ENCODE assay signal across 1 cellular context in the genomic region with DNA sequence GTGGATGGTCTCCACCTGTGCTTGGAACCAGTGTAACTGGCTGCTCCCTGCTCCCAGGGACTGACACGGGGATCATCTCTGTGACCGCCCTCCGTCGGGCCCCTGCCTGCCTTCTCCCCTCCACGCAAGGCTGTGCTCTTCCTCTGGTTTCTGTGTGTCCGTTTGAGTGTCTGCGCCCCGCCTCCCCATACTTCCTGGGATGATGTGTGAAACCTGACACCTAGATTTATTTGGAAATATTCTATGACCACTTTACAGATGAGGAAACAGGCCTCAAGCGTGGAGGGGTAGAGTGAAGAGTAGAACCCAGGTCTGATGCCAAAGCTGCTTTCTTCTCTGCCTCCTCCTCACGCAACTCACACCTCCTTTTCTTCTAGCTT.
TF ChIP-seq lines count a peak whose summit lies in the region.

No MANE protein-coding gene starts in this region.

TF ChIP-seq in GM23338, 12 proteins besides CTCF, POLR2A, EP300 and RAD21 (continued from another document):
- TF ChIP-seq, protein P1, sequence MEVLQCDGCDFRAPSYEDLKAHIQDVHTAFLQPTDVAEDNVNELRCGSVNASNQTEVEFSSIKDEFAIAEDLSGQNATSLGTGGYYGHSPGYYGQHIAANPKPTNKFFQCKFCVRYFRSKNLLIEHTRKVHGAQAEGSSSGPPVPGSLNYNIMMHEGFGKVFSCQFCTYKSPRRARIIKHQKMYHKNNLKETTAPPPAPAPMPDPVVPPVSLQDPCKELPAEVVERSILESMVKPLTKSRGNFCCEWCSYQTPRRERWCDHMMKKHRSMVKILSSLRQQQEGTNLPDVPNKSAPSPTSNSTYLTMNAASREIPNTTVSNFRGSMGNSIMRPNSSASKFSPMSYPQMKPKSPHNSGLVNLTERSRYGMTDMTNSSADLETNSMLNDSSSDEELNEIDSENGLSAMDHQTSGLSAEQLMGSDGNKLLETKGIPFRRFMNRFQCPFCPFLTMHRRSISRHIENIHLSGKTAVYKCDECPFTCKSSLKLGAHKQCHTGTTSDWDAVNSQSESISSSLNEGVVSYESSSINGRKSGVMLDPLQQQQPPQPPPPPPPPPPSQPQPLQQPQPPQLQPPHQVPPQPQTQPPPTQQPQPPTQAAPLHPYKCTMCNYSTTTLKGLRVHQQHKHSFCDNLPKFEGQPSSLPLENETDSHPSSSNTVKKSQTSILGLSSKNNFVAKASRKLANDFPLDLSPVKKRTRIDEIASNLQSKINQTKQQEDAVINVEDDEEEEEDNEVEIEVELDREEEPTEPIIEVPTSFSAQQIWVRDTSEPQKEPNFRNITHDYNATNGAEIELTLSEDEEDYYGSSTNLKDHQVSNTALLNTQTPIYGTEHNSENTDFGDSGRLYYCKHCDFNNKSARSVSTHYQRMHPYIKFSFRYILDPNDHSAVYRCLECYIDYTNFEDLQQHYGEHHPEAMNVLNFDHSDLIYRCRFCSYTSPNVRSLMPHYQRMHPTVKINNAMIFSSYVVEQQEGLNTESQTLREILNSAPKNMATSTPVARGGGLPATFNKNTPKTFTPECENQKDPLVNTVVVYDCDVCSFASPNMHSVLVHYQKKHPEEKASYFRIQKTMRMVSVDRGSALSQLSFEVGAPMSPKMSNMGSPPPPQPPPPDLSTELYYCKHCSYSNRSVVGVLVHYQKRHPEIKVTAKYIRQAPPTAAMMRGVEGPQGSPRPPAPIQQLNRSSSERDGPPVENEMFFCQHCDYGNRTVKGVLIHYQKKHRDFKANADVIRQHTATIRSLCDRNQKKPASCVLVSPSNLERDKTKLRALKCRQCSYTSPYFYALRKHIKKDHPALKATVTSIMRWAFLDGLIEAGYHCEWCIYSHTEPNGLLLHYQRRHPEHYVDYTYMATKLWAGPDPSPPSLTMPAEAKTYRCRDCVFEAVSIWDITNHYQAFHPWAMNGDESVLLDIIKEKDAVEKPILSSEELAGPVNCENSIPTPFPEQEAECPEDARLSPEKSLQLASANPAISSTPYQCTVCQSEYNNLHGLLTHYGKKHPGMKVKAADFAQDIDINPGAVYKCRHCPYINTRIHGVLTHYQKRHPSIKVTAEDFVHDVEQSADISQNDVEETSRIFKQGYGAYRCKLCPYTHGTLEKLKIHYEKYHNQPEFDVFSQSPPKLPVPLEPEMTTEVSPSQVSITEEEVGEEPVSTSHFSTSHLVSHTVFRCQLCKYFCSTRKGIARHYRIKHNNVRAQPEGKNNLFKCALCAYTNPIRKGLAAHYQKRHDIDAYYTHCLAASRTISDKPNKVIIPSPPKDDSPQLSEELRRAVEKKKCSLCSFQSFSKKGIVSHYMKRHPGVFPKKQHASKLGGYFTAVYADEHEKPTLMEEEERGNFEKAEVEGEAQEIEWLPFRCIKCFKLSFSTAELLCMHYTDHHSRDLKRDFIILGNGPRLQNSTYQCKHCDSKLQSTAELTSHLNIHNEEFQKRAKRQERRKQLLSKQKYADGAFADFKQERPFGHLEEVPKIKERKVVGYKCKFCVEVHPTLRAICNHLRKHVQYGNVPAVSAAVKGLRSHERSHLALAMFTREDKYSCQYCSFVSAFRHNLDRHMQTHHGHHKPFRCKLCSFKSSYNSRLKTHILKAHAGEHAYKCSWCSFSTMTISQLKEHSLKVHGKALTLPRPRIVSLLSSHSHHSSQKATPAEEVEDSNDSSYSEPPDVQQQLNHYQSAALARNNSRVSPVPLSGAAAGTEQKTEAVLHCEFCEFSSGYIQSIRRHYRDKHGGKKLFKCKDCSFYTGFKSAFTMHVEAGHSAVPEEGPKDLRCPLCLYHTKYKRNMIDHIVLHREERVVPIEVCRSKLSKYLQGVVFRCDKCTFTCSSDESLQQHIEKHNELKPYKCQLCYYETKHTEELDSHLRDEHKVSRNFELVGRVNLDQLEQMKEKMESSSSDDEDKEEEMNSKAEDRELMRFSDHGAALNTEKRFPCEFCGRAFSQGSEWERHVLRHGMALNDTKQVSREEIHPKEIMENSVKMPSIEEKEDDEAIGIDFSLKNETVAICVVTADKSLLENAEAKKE (CRISPR knock-in tag; IDR thresholded peaks at IDR 0.05), result no peak
- TF ChIP-seq JUNB (IDR thresholded peaks at IDR 0.05; ENCODE audit: unreplicated experiment) (no peak), CREB1 (CRISPR knock-in tag; IDR thresholded peaks at IDR 0.05; ENCODE audit: low read depth) (no peak), ZNF114 (CRISPR knock-in tag; IDR thresholded peaks at IDR 0.05) (no peak), POLR2AphosphoS5 (IDR thresholded peaks at IDR 0.05; ENCODE audit: low read depth) (no peak), EZH2phosphoT487 (IDR thresholded peaks at IDR 0.05; ENCODE audit: unreplicated experiment) (no peak), NANOG (IDR thresholded peaks at IDR 0.05; ENCODE audit: borderline replicate concordance) (no peak), ZNF331 (CRISPR knock-in tag; IDR thresholded peaks at IDR 0.05; ENCODE audit: low read depth) (no peak), STAT1 (IDR thresholded peaks at IDR 0.05; ENCODE audit: unreplicated experiment) (no peak)
- TF ChIP-seq, protein P2, sequence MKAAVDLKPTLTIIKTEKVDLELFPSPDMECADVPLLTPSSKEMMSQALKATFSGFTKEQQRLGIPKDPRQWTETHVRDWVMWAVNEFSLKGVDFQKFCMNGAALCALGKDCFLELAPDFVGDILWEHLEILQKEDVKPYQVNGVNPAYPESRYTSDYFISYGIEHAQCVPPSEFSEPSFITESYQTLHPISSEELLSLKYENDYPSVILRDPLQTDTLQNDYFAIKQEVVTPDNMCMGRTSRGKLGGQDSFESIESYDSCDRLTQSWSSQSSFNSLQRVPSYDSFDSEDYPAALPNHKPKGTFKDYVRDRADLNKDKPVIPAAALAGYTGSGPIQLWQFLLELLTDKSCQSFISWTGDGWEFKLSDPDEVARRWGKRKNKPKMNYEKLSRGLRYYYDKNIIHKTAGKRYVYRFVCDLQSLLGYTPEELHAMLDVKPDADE (IDR thresholded peaks at IDR 0.05), result no peak
- TF ChIP-seq, protein P3, sequence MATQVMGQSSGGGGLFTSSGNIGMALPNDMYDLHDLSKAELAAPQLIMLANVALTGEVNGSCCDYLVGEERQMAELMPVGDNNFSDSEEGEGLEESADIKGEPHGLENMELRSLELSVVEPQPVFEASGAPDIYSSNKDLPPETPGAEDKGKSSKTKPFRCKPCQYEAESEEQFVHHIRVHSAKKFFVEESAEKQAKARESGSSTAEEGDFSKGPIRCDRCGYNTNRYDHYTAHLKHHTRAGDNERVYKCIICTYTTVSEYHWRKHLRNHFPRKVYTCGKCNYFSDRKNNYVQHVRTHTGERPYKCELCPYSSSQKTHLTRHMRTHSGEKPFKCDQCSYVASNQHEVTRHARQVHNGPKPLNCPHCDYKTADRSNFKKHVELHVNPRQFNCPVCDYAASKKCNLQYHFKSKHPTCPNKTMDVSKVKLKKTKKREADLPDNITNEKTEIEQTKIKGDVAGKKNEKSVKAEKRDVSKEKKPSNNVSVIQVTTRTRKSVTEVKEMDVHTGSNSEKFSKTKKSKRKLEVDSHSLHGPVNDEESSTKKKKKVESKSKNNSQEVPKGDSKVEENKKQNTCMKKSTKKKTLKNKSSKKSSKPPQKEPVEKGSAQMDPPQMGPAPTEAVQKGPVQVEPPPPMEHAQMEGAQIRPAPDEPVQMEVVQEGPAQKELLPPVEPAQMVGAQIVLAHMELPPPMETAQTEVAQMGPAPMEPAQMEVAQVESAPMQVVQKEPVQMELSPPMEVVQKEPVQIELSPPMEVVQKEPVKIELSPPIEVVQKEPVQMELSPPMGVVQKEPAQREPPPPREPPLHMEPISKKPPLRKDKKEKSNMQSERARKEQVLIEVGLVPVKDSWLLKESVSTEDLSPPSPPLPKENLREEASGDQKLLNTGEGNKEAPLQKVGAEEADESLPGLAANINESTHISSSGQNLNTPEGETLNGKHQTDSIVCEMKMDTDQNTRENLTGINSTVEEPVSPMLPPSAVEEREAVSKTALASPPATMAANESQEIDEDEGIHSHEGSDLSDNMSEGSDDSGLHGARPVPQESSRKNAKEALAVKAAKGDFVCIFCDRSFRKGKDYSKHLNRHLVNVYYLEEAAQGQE (IDR thresholded peaks at IDR 0.05; ENCODE audit: unreplicated experiment), result no peak
